Comparison of ENCODE assay signal across 17 cellular contexts in the genomic region with DNA sequence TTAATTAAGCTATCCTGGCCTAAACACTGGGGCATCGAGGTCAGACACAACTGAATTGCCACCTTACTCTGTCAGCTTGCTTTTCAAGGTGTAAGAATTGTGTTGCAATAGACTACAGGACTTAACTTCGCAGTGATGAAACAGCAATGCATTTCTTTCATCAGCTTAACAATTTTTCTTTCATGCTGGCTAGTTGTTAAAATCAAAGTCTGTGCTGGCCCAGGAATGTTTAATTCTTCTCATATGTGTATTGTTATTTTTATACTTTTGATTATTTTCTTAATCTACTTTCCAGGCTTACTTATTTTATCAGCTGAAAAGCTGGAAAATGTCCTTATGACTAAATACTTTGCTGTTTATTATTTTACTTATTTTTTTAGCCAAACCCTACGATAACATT.
"Had no signal": no experiment of that assay in that cellular context is flagged by ENCODE, and none has a peak within 500 bp of the region (broad histone marks: within the 10 kb centered on the region; RNA-seq: fewer than 3 reads in every experiment).

No MANE protein-coding gene starts in this region.

- DNase-seq: activated B cell treated with CpG ODN at 0.5 μM for 24 hours; activated CD4-positive, alpha-beta T cell treated with anti-CD3 and anti-CD28 coated beads for 1 hour; activated CD4-positive, alpha-beta T cell treated with anti-CD3 and anti-CD28 coated beads, Interleukin-2, amount 10 ng/mL, durations not matched to agents 24 days and 14 days; activated CD4-positive, alpha-beta T cell treated with anti-CD3 and anti-CD28 coated beads, Interleukin-2, amount 50 U/mL, for 48 hours; activated CD8-positive, alpha-beta memory T cell treated with anti-CD3 and anti-CD28 coated beads, Interleukin-2, amount 10 ng/mL, durations not matched to agents 7 days and 5 days; activated effector memory CD4-positive, alpha-beta T cell treated with anti-CD3 and anti-CD28 coated beads, Interleukin-2, amount 50 U/mL, for 16 hours; activated naive CD4-positive, alpha-beta T cell treated with Interleukin-2 at 50 U/mL for 16 hours; activated naive CD8-positive, alpha-beta T cell treated with anti-CD3 and anti-CD28 coated beads, Interleukin-2, amount 50 U/mL, for 24 hours; activated T-cell treated with anti-CD3 and anti-CD28 coated beads, Interleukin-2, amount 50 U/mL, for 24 hours; amygdala; KG1; NCI-H1092; NCI-H1694; NCI-H2029 treated with DMSO at 0.1 percent for 48 hours; NCI-H524; SHP77 had no signal

- ATAC-seq: activated CD8-positive, alpha-beta memory T cell treated with anti-CD3 and anti-CD28 coated beads, Interleukin-2, amount 10 ng/mL, durations not matched to agents 7 days and 5 days; activated naive CD4-positive, alpha-beta T cell treated with anti-CD3 and anti-CD28 coated beads, Interleukin-2, amount 50 U/mL, for 72 hours; activated naive CD8-positive, alpha-beta T cell treated with anti-CD3 and anti-CD28 coated beads, Interleukin-2, amount 50 U/mL, for 24 hours had no signal
